In genomic region chr1:233518344-233518743, GRCh38 we compare ENCODE assay signal across 9 cellular contexts.
DNase-seq lines count a peak whose midpoint lies in the region; ATAC-seq, FAIRE-seq and TF ChIP-seq lines count a peak whose summit lies in the region.
"Had no signal": no experiment of that assay in that cellular context is flagged by ENCODE, and none has a peak within 500 bp of the region (broad histone marks: within the 10 kb centered on the region; RNA-seq: fewer than 3 reads in every experiment).

No MANE protein-coding gene starts in this region.

- H4K91ac ChIP-seq in H1 (replicated peaks; ENCODE audit: insufficient read length, low read length), result no peak overlapping the region

- H3K9me3 ChIP-seq in BE2C (no peaks in the 10 kb centered on the region), OCI-LY1 (ENCODE audit: low read length) (no peaks in the 10 kb centered on the region), H1 (ENCODE audit: insufficient read depth in 2 of 2, low read depth in 1 of 2, low read length in 1 of 2) (no peaks in the 10 kb centered on the region)

- H3K4me2 ChIP-seq in OCI-LY1 (ENCODE audit: low read length) (no peak overlapping the region), H1 (ENCODE audit: insufficient read depth in 1 of 2, low read depth in 2 of 2, low read length in 2 of 2) (no peak overlapping the region)

- no peaks in the 10 kb centered on the region for H3K23me2 ChIP-seq in H1 (ENCODE audit: low read depth, low read length)

- 0 out of 2 replicates have a peak overlapping the region, but pooled peaks have one; percentile 72 for H2BK15ac ChIP-seq in H1 (ENCODE audit: low read length)

- H3K79me1 ChIP-seq in H1 (ENCODE audit: low read depth, low read length), result no peaks in the 10 kb centered on the region

- no peak overlapping the region for H4K5ac ChIP-seq in H1 (ENCODE audit: insufficient read length, low read depth, low read length)

- no peak overlapping the region for H3K4me3 Mint-ChIP-seq in stimulated activated memory B cell treated with anti-CD40 and anti-IgM and Interleukin-4, amounts not matched to agents 10 μg/mL and 1 μg/mL and 100 μg/mL, for 72 hours
- H3K4me3 Mint-ChIP-seq in immature natural killer cell, result no peak overlapping the region

- H2AFZ ChIP-seq in OCI-LY1 (ENCODE audit: low read length) (no peak overlapping the region), H1 (ENCODE audit: low read length) (peak overlapping the region; percentile 66; the same call in 1 of the 2 replicates)

- no peak for TF ChIP-seq POLR2A in H1 (IDR thresholded peaks at IDR 0.05; ENCODE audit: control extremely low read depth in 1 of 2, low read depth in 2 of 2, low read length in 2 of 2)

- H3K14ac ChIP-seq in H1 (ENCODE audit: insufficient read length), result no peak overlapping the region

- DNase-seq in BE2C, result peak; percentile 20
- DNase-seq in GM19238 (ENCODE audit: insufficient read length, low spot score), result peak; percentile 5
- DNase-seq in H1 (ENCODE audit: low read depth in 1 of 2, low spot score in 2 of 2), result peak; percentile 38 to 89
- peak; percentile 34 for DNase-seq in renal cortical epithelial cell (ENCODE audit: low read depth)
- no peak for DNase-seq in activated naive CD4-positive, alpha-beta T cell treated with Interleukin-2 at 50 U/mL for 16 hours
- no peak for DNase-seq in immature natural killer cell

- TF ChIP-seq CTCF in BE2C (IDR thresholded peaks at IDR 0.05; ENCODE audit: low read depth, low read length), result peak; percentile 62
- TF ChIP-seq CTCF in OCI-LY1 (IDR thresholded peaks at IDR 0.05; ENCODE audit: low read length), result peak; percentile 62
- peak in 2 of 3 experiments; percentile 73 to 74; a peak in 3 of 4 replicates for TF ChIP-seq CTCF in H1 (IDR thresholded peaks at IDR 0.05; ENCODE audit: control extremely low read depth in 1 of 3, insufficient read depth in 1 of 3, low read depth in 1 of 3, low read length in 3 of 3)

- H3K23ac ChIP-seq in H1 (ENCODE audit: insufficient read length), result no peak overlapping the region

- H3K9me3 Mint-ChIP-seq in stimulated activated memory B cell treated with anti-CD40 and anti-IgM and Interleukin-4, amounts not matched to agents 10 μg/mL and 1 μg/mL and 100 μg/mL, for 72 hours, result peaks cover 9% of the 10 kb centered on the region
- H3K9me3 Mint-ChIP-seq in immature natural killer cell, result peaks cover 0 to 9% (median 2%) of the 10 kb centered on the region in 6 donors

- no peaks in the 10 kb centered on the region for H3F3A ChIP-seq in OCI-LY1 (ENCODE audit: insufficient read depth, low read length)

- no peaks in the 10 kb centered on the region for H3K36me3 Mint-ChIP-seq in stimulated activated memory B cell treated with anti-CD40 and anti-IgM and Interleukin-4, amounts not matched to agents 10 μg/mL and 1 μg/mL and 100 μg/mL, for 72 hours
- H3K36me3 Mint-ChIP-seq in immature natural killer cell, result no peaks in the 10 kb centered on the region

- FAIRE-seq in H1 (lab: Jason Lieb, UNC), result peak; percentile 73
- FAIRE-seq: endometrium had no signal

- 56% methylated on average over 3 of the region's 3 CpGs; no CpG with 5 or more reads in 1 of the 2 experiments for WGBS in H1 (ENCODE audit: extremely low coverage in 1 of 2, insufficient coverage in 1 of 2, insufficient read length in 1 of 2, insufficient replicate concordance in 2 of 2, low coverage in 1 of 2, low lambda C conversion rate in 2 of 2, missing lambda C conversion rate in 1 of 2), 2 experiments

- no peak overlapping the region for H3K4me3 ChIP-seq in BE2C (ENCODE audit: low read depth, low read length)
- no peak overlapping the region for H3K4me3 ChIP-seq in OCI-LY1 (ENCODE audit: low read depth, low read length, poor library complexity, severe bottlenecking)
- no peak overlapping the region for H3K4me3 ChIP-seq in H1 (ENCODE audit: extremely low read depth in 1 of 4, insufficient read depth in 2 of 4, low read depth in 3 of 4, low read length in 4 of 4)

- H3K4ac ChIP-seq in H1 (replicated peaks; ENCODE audit: insufficient read length, low read depth, low read length), result no peak overlapping the region

- H3K4me1 Mint-ChIP-seq in stimulated activated memory B cell treated with anti-CD40 and anti-IgM and Interleukin-4, amounts not matched to agents 10 μg/mL and 1 μg/mL and 100 μg/mL, for 72 hours, result no peaks in the 10 kb centered on the region
- H3K4me1 Mint-ChIP-seq in immature natural killer cell, result no peaks in the 10 kb centered on the region

- H3K9me2 ChIP-seq in OCI-LY1 (ENCODE audit: low read depth, low read length), result no peaks in the 10 kb centered on the region

- no peak overlapping the region for H3K27ac Mint-ChIP-seq in stimulated activated memory B cell treated with anti-CD40 and anti-IgM and Interleukin-4, amounts not matched to agents 10 μg/mL and 1 μg/mL and 100 μg/mL, for 72 hours
- no peak overlapping the region for H3K27ac Mint-ChIP-seq in immature natural killer cell

- TF ChIP-seq EP300 in H1 (IDR thresholded peaks at IDR 0.05; ENCODE audit: borderline replicate concordance in 1 of 2, low read depth in 2 of 2, low read length in 2 of 2), result no peak

- no peak overlapping the region for H3K56ac ChIP-seq in H1 (replicated peaks; ENCODE audit: insufficient read length, low read depth, low read length)

- H2BK5ac ChIP-seq in H1 (ENCODE audit: low read depth, low read length), result no peak overlapping the region

- no peaks in the 10 kb centered on the region for H3K27me3 Mint-ChIP-seq in stimulated activated memory B cell treated with anti-CD40 and anti-IgM and Interleukin-4, amounts not matched to agents 10 μg/mL and 1 μg/mL and 100 μg/mL, for 72 hours
- H3K27me3 Mint-ChIP-seq in immature natural killer cell (ENCODE audit: low read depth in 3 of 3), result peaks cover 0 to 9% (median 0%) of the 10 kb centered on the region in 3 donors

- H3K27ac ChIP-seq in OCI-LY1 (ENCODE audit: low read depth, low read length, poor library complexity, severe bottlenecking) (no peak overlapping the region), H1 (ENCODE audit: low read depth, low read length) (no peak overlapping the region)

- H3K36me3 ChIP-seq in BE2C, result no peaks in the 10 kb centered on the region
- H3K36me3 ChIP-seq in OCI-LY1 (ENCODE audit: insufficient read depth, low read length), result no peaks in the 10 kb centered on the region
- no peaks in the 10 kb centered on the region for H3K36me3 ChIP-seq in H1 (ENCODE audit: control insufficient read depth in 2 of 4, insufficient read depth in 4 of 4, low read length in 3 of 4)

- H2BK12ac ChIP-seq in H1 (ENCODE audit: low read depth, low read length), result no peak overlapping the region

- CTCF ChIA-PET in H1 (lab: Charles Lee; ENCODE audit: partially characterized antibody), result interaction anchor here (0.8 to 4.2 kb wide), 28 partner anchors 10 to 593 kb away, joined by 3 to 31 read pairs (median 3); partner anchors contain the start of gene SLC35F3

- H2BK120ac ChIP-seq in H1 (replicated peaks; ENCODE audit: low read depth, low read length), result no peak overlapping the region

- H4K20me1 ChIP-seq in OCI-LY1 (ENCODE audit: insufficient read depth, low read length), result no peaks in the 10 kb centered on the region
- H4K20me1 ChIP-seq in H1 (replicated peaks in 1 of 2; ENCODE audit: control insufficient read depth in 1 of 2, insufficient read depth in 2 of 2, low read length in 2 of 2), result no peaks in the 10 kb centered on the region

- H3K9ac ChIP-seq in OCI-LY1 (ENCODE audit: low read length) (no peak overlapping the region), H1 (replicated peaks in 1 of 4; ENCODE audit: extremely low read depth in 1 of 4, low read depth in 3 of 4, low read length in 3 of 4) (no peak overlapping the region)

- peak; percentile 59 to 74 for TF ChIP-seq RAD21 in H1 (IDR thresholded peaks at IDR 0.05 in 1 of 2, conservative IDR thresholded peaks at IDR 0.05 in 1 of 2; ENCODE audit: low read depth in 2 of 2, low read length in 2 of 2)

- POLR2A ChIA-PET in H1 (lab: Charles Lee; ENCODE audit: partially characterized antibody), result interaction anchor here (1.2 kb wide), 1 partner anchor 9 kb away, joined by 3 read pairs; no protein-coding TSS in a partner anchor

- H4K8ac ChIP-seq in H1 (ENCODE audit: extremely low read depth, insufficient read depth, low read length), result no peak overlapping the region

- H3K18ac ChIP-seq in H1 (ENCODE audit: extremely low read depth, low read length), result no peak overlapping the region; the same call in 1 of the 2 replicates

- H3K4me1 ChIP-seq in BE2C (no peaks in the 10 kb centered on the region), OCI-LY1 (ENCODE audit: insufficient read depth, low read length, severe bottlenecking) (no peaks in the 10 kb centered on the region), H1 (replicated peaks in 1 of 4; ENCODE audit: control insufficient read depth in 3 of 4, insufficient read depth in 4 of 4, low read length in 3 of 4) (peaks cover 0 to 8% (median 2%) of the 10 kb centered on the region in 4 experiments; a peak in 4 of 7 replicates)

- H3K27me3 ChIP-seq in BE2C (no peaks in the 10 kb centered on the region), OCI-LY1 (ENCODE audit: insufficient read depth, low read length) (no peaks in the 10 kb centered on the region), H1 (replicated peaks in 1 of 4; ENCODE audit: control insufficient read depth in 3 of 4, extremely low read depth in 1 of 4, insufficient read depth in 3 of 4, low read length in 3 of 4) (peaks cover 0 to 2% (median 0%) of the 10 kb centered on the region in 4 experiments; a peak in 1 of 7 replicates)

- no peak overlapping the region for H2AK5ac ChIP-seq in H1 (ENCODE audit: low read depth, low read length)

- ATAC-seq in stimulated activated memory B cell treated with anti-CD40 and anti-IgM and Interleukin-4, amounts not matched to agents 10 μg/mL and 1 μg/mL and 100 μg/mL, for 72 hours, result no peak

- H3K79me2 ChIP-seq in OCI-LY1 (ENCODE audit: insufficient read depth, low read length), result no peaks in the 10 kb centered on the region
- no peaks in the 10 kb centered on the region for H3K79me2 ChIP-seq in H1 (ENCODE audit: control insufficient read depth in 1 of 2, insufficient read depth in 2 of 2, low read length in 2 of 2)

- no peak overlapping the region for H2BK20ac ChIP-seq in H1 (ENCODE audit: low read length)

TF ChIP-seq in H1, 55 proteins besides CTCF, POLR2A, EP300 and RAD21:
- TF ChIP-seq BRCA1 (IDR thresholded peaks at IDR 0.05; ENCODE audit: low read depth, low read length) (no peak), EGR1 (IDR thresholded peaks at IDR 0.05; ENCODE audit: borderline replicate concordance, low read depth, low read length) (peak; percentile 81), KDM4A (IDR thresholded peaks at IDR 0.05; ENCODE audit: low read depth, low read length, severe bottlenecking) (no peak)

Comparison
In these comparisons a context has a peak if more than half of its experiments do, and no peak if none do; other contexts are left out.
1. DNase-seq: peak in BE2C (single experiment), GM19238 (single experiment), H1 (2 of 2) and renal cortical epithelial cell (single experiment); none in activated naive CD4-positive, alpha-beta T cell treated with Interleukin-2 at 50 U/mL for 16 hours (single experiment) and immature natural killer cell (0 of 3).
2. Peak in every context shown above with its lines, with median percentiles within 50 percentile points of each other: CTCF ChIP-seq.